ENCODE assay signal across 20 cellular contexts in the genomic region with DNA sequence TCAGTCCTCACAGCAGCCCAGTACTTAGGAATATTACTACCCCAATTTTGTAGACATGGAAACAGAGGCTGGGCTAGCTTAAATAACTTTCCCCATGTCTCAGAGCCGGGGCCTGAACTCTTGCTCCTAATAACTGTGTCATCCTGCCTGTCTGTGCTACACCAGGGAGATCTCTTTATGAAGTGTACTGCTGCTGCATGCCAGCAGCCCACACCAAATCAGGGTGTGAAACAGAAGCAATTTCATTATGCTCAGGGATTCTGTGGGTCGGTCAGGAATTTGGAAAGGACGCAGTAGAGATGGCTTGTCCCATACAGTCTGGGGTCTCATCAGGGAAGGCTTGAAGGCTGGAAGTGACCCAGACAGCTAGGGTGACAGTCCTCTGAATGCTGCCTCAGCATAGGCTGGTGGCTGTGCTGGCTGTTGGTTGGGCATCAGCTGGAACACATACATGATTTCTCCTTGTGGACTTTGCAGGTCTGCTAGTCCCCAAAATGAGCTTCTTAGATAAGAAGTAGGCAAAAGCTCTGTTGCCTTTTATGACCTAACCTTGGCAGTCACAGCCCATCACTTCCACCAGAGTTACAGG. TPM values are rescaled to one million over a fixed set of nuclear protein-coding genes. Genes with fewer than 3 reads are reported as not detected.
DNase-seq lines count a peak whose midpoint lies in the region; ATAC-seq and TF ChIP-seq lines count a peak whose summit lies in the region.
"Had no signal": no experiment of that assay in that cellular context is flagged by ENCODE, and none has a peak within 500 bp of the region (broad histone marks: within the 10 kb centered on the region; RNA-seq: fewer than 3 reads in every experiment).

No MANE protein-coding gene starts in this region.

- no peak for DNase-seq in activated T-cell treated with anti-CD3 and anti-CD28 coated beads, Interleukin-2, amount 50 U/mL, for 24 hours
- no peak for DNase-seq in activated T-cell treated with anti-CD3 and anti-CD28 coated beads, Interleukin-2, amount 50 U/mL, for 1 hour
- DNase-seq in natural killer cell = no peak
- no peak for DNase-seq in natural killer cell treated with Interleukin-12 subunit alpha and Interleukin-12 subunit beta and Interleukin-15 and Interleukin-18, amount 100 ng/mL, for 72 hours (ENCODE audit: low spot score)
- no peak for DNase-seq in central memory CD8-positive, alpha-beta T cell (ENCODE audit: low spot score in 2 of 2)
- DNase-seq in stimulated activated effector memory CD8-positive, alpha-beta T cell treated with anti-CD3 and anti-CD28 coated beads, Interleukin-12 subunit alpha, Interleukin-12 subunit beta, amount 100 ng/mL, for 72 hours (ENCODE audit: low spot score in 2 of 2) = no peak
- no peak for DNase-seq in type B pancreatic cell (ENCODE audit: extremely low spot score, unreplicated experiment)
- DNase-seq: 8988T, Calu3, EL, MV-4-11, NCI-H1694 treated with DMSO at 0.1 percent for 48 hours, NCI-H2107, NCI-H2227 treated with DMSO at 0.1 percent for 48 hours, NCI-H510A treated with DMSO at 0.1 percent for 48 hours, NCI-H774, SHP77 treated with DMSO at 0.1 percent for 48 hours had no signal

- H3K27me3 Mint-ChIP-seq in activated T-cell treated with anti-CD3 and anti-CD28 coated beads, Interleukin-2, amount 50 U/mL, for 24 hours = no peaks in the 10 kb centered on the region
- H3K27me3 Mint-ChIP-seq in natural killer cell (ENCODE audit: low read depth in 2 of 2) = no peaks in the 10 kb centered on the region
- no peaks in the 10 kb centered on the region for H3K27me3 Mint-ChIP-seq in natural killer cell treated with Interleukin-12 subunit alpha and Interleukin-12 subunit beta and Interleukin-15 and Interleukin-18, amount 100 ng/mL, for 72 hours
- no peaks in the 10 kb centered on the region for H3K27me3 Mint-ChIP-seq in central memory CD8-positive, alpha-beta T cell
- no peaks in the 10 kb centered on the region for H3K27me3 Mint-ChIP-seq in type B pancreatic cell
- H3K27me3 Mint-ChIP-seq: B cell had no signal

- H3K27ac Mint-ChIP-seq in activated T-cell treated with anti-CD3 and anti-CD28 coated beads, Interleukin-2, amount 50 U/mL, for 24 hours = peak overlapping the region; percentile 9
- peak overlapping the region; percentile 14 to 45 for H3K27ac Mint-ChIP-seq in natural killer cell
- no peak overlapping the region for H3K27ac Mint-ChIP-seq in natural killer cell treated with Interleukin-12 subunit alpha and Interleukin-12 subunit beta and Interleukin-15 and Interleukin-18, amount 100 ng/mL, for 72 hours
- peak overlapping the region; percentile 53 for H3K27ac Mint-ChIP-seq in central memory CD8-positive, alpha-beta T cell (ENCODE audit: low read depth)
- peak overlapping the region; percentile 76 for H3K27ac Mint-ChIP-seq in stimulated activated effector memory CD8-positive, alpha-beta T cell treated with anti-CD3 and anti-CD28 coated beads, Interleukin-12 subunit alpha, Interleukin-12 subunit beta, amount 100 ng/mL, for 72 hours
- no peak overlapping the region for H3K27ac Mint-ChIP-seq in type B pancreatic cell
- H3K27ac Mint-ChIP-seq: B cell had no signal

- TF ChIP-seq CTCF in natural killer cell (IDR thresholded peaks at IDR 0.05) (no peak), type B pancreatic cell (conservative IDR thresholded peaks at IDR 0.05) (no peak)

- intact Hi-C loops in natural killer cell (cut with micrococcal nuclease) = no loop called here

- ATAC-seq in natural killer cell (no peak), HG03457 (IDR thresholded peaks at IDR 0.05; ENCODE audit: unreplicated experiment) (no peak)
- ATAC-seq in natural killer cell treated with Interleukin-12 subunit alpha and Interleukin-12 subunit beta and Interleukin-15 and Interleukin-18, amount 100 ng/mL, for 72 hours = no peak
- no peak for ATAC-seq in central memory CD8-positive, alpha-beta T cell (replicated peaks; ENCODE audit: extremely low read depth, poor library complexity, severe bottlenecking)
- ATAC-seq in stimulated activated effector memory CD8-positive, alpha-beta T cell treated with anti-CD3 and anti-CD28 coated beads, Interleukin-12 subunit alpha, Interleukin-12 subunit beta, amount 100 ng/mL, for 72 hours = no peak
- ATAC-seq: GM12878 had no signal

- no peaks in the 10 kb centered on the region for H3K9me3 Mint-ChIP-seq in activated T-cell treated with anti-CD3 and anti-CD28 coated beads, Interleukin-2, amount 50 U/mL, for 24 hours
- no peaks in the 10 kb centered on the region for H3K9me3 Mint-ChIP-seq in natural killer cell
- H3K9me3 Mint-ChIP-seq in natural killer cell treated with Interleukin-12 subunit alpha and Interleukin-12 subunit beta and Interleukin-15 and Interleukin-18, amount 100 ng/mL, for 72 hours = no peaks in the 10 kb centered on the region
- no peaks in the 10 kb centered on the region for H3K9me3 Mint-ChIP-seq in central memory CD8-positive, alpha-beta T cell
- H3K9me3 Mint-ChIP-seq in stimulated activated effector memory CD8-positive, alpha-beta T cell treated with anti-CD3 and anti-CD28 coated beads, Interleukin-12 subunit alpha, Interleukin-12 subunit beta, amount 100 ng/mL, for 72 hours = no peaks in the 10 kb centered on the region
- no peaks in the 10 kb centered on the region for H3K9me3 Mint-ChIP-seq in type B pancreatic cell

- no peak overlapping the region for H3K4me3 Mint-ChIP-seq in activated T-cell treated with anti-CD3 and anti-CD28 coated beads, Interleukin-2, amount 50 U/mL, for 24 hours
- no peak overlapping the region for H3K4me3 Mint-ChIP-seq in natural killer cell
- H3K4me3 Mint-ChIP-seq in natural killer cell treated with Interleukin-12 subunit alpha and Interleukin-12 subunit beta and Interleukin-15 and Interleukin-18, amount 100 ng/mL, for 72 hours = no peak overlapping the region
- H3K4me3 Mint-ChIP-seq in central memory CD8-positive, alpha-beta T cell = no peak overlapping the region
- no peak overlapping the region for H3K4me3 Mint-ChIP-seq in stimulated activated effector memory CD8-positive, alpha-beta T cell treated with anti-CD3 and anti-CD28 coated beads, Interleukin-12 subunit alpha, Interleukin-12 subunit beta, amount 100 ng/mL, for 72 hours
- no peak overlapping the region for H3K4me3 Mint-ChIP-seq in type B pancreatic cell
- H3K4me3 Mint-ChIP-seq: B cell had no signal

- peaks cover 98% of the 10 kb centered on the region for H3K36me3 Mint-ChIP-seq in activated T-cell treated with anti-CD3 and anti-CD28 coated beads, Interleukin-2, amount 50 U/mL, for 24 hours (ENCODE audit: low read depth)
- H3K36me3 Mint-ChIP-seq in natural killer cell (peaks cover 14% of the 10 kb centered on the region), type B pancreatic cell (peaks cover 56% of the 10 kb centered on the region)
- H3K36me3 Mint-ChIP-seq in natural killer cell treated with Interleukin-12 subunit alpha and Interleukin-12 subunit beta and Interleukin-15 and Interleukin-18, amount 100 ng/mL, for 72 hours = peaks cover 30% of the 10 kb centered on the region
- peaks cover 62% of the 10 kb centered on the region for H3K36me3 Mint-ChIP-seq in central memory CD8-positive, alpha-beta T cell (ENCODE audit: insufficient read depth)
- peaks cover 84% of the 10 kb centered on the region for H3K36me3 Mint-ChIP-seq in stimulated activated effector memory CD8-positive, alpha-beta T cell treated with anti-CD3 and anti-CD28 coated beads, Interleukin-12 subunit alpha, Interleukin-12 subunit beta, amount 100 ng/mL, for 72 hours

- peaks cover 54% of the 10 kb centered on the region for H3K4me1 Mint-ChIP-seq in activated T-cell treated with anti-CD3 and anti-CD28 coated beads, Interleukin-2, amount 50 U/mL, for 24 hours (ENCODE audit: low read depth)
- H3K4me1 Mint-ChIP-seq in natural killer cell (peaks cover 67 to 70% of the 10 kb centered on the region in 2 donors), type B pancreatic cell (ENCODE audit: unreplicated experiment) (peaks cover 7% of the 10 kb centered on the region)
- peaks cover 33 to 39% of the 10 kb centered on the region in 2 donors for H3K4me1 Mint-ChIP-seq in natural killer cell treated with Interleukin-12 subunit alpha and Interleukin-12 subunit beta and Interleukin-15 and Interleukin-18, amount 100 ng/mL, for 72 hours (ENCODE audit: low read depth in 2 of 2)
- peaks cover 80% of the 10 kb centered on the region for H3K4me1 Mint-ChIP-seq in central memory CD8-positive, alpha-beta T cell
- H3K4me1 Mint-ChIP-seq in stimulated activated effector memory CD8-positive, alpha-beta T cell treated with anti-CD3 and anti-CD28 coated beads, Interleukin-12 subunit alpha, Interleukin-12 subunit beta, amount 100 ng/mL, for 72 hours = peaks cover 46% of the 10 kb centered on the region

RNA-seq across cellular contexts. Expression of gene ZNF507, which starts 22.6 kb away (rescaled TPM):
- total RNA-seq in natural killer cell (10 to 100 TPM; 27.9 to 34.6 (median 29.1) TPM), type B pancreatic cell (ENCODE audit: low replicate concordance) (22.4 and 32.5 TPM in 2 replicates)
- 10 to 100 TPM; 21.2 to 37.1 TPM for total RNA-seq in natural killer cell treated with Interleukin-12 subunit alpha and Interleukin-12 subunit beta and Interleukin-15 and Interleukin-18, amount 100 ng/mL, for 72 hours

RNA-seq across cellular contexts. Expression of gene DPY19L3, which starts 37.5 kb away (rescaled TPM):
- 10 to 100 TPM; 26.7 to 28.1 (median 27.6) TPM for total RNA-seq in natural killer cell
- 10 to 100 TPM; 25.3 to 40.7 TPM for total RNA-seq in natural killer cell treated with Interleukin-12 subunit alpha and Interleukin-12 subunit beta and Interleukin-15 and Interleukin-18, amount 100 ng/mL, for 72 hours
- 25.5 and 75.2 TPM in 2 replicates for total RNA-seq in type B pancreatic cell (ENCODE audit: low replicate concordance)

Comparison
In these comparisons a context has a peak if more than half of its experiments do, and no peak if none do; other contexts are left out.
1. H3K27ac Mint-ChIP-seq: peak in activated T-cell treated with anti-CD3 and anti-CD28 coated beads, Interleukin-2, amount 50 U/mL, for 24 hours (single experiment), natural killer cell (2 of 2), central memory CD8-positive, alpha-beta T cell (single experiment) and stimulated activated effector memory CD8-positive, alpha-beta T cell treated with anti-CD3 and anti-CD28 coated beads, Interleukin-12 subunit alpha, Interleukin-12 subunit beta, amount 100 ng/mL, for 72 hours (single experiment); none in natural killer cell treated with Interleukin-12 subunit alpha and Interleukin-12 subunit beta and Interleukin-15 and Interleukin-18, amount 100 ng/mL, for 72 hours (0 of 2) and type B pancreatic cell (single experiment).